Comparison of ENCODE assay signal across 2 cellular contexts in genomic region chr3:138948371-138949001, GRCh38.
A peak's percentile ranks its signal among the peaks of the same experiment; 100 is the strongest.
TF ChIP-seq lines count a peak whose summit lies in the region.

No MANE protein-coding gene starts in this region.

TF ChIP-seq in GM23338, 12 proteins besides CTCF, POLR2A, EP300 and RAD21:
- no peak for TF ChIP-seq REST (IDR thresholded peaks at IDR 0.05; ENCODE audit: unreplicated experiment)
- TF ChIP-seq ZNF331 (CRISPR knock-in tag; IDR thresholded peaks at IDR 0.05; ENCODE audit: low read depth): no peak
- no peak for TF ChIP-seq STAT1 (IDR thresholded peaks at IDR 0.05; ENCODE audit: unreplicated experiment)
- no peak for TF ChIP-seq ZNF114 (CRISPR knock-in tag; IDR thresholded peaks at IDR 0.05)
- TF ChIP-seq, protein P1, sequence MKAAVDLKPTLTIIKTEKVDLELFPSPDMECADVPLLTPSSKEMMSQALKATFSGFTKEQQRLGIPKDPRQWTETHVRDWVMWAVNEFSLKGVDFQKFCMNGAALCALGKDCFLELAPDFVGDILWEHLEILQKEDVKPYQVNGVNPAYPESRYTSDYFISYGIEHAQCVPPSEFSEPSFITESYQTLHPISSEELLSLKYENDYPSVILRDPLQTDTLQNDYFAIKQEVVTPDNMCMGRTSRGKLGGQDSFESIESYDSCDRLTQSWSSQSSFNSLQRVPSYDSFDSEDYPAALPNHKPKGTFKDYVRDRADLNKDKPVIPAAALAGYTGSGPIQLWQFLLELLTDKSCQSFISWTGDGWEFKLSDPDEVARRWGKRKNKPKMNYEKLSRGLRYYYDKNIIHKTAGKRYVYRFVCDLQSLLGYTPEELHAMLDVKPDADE (IDR thresholded peaks at IDR 0.05): no peak
- no peak for TF ChIP-seq EZH2 (IDR thresholded peaks at IDR 0.05; ENCODE audit: low read depth, unreplicated experiment)
- no peak for TF ChIP-seq EZH2phosphoT487 (IDR thresholded peaks at IDR 0.05; ENCODE audit: unreplicated experiment)
- TF ChIP-seq, protein P2, sequence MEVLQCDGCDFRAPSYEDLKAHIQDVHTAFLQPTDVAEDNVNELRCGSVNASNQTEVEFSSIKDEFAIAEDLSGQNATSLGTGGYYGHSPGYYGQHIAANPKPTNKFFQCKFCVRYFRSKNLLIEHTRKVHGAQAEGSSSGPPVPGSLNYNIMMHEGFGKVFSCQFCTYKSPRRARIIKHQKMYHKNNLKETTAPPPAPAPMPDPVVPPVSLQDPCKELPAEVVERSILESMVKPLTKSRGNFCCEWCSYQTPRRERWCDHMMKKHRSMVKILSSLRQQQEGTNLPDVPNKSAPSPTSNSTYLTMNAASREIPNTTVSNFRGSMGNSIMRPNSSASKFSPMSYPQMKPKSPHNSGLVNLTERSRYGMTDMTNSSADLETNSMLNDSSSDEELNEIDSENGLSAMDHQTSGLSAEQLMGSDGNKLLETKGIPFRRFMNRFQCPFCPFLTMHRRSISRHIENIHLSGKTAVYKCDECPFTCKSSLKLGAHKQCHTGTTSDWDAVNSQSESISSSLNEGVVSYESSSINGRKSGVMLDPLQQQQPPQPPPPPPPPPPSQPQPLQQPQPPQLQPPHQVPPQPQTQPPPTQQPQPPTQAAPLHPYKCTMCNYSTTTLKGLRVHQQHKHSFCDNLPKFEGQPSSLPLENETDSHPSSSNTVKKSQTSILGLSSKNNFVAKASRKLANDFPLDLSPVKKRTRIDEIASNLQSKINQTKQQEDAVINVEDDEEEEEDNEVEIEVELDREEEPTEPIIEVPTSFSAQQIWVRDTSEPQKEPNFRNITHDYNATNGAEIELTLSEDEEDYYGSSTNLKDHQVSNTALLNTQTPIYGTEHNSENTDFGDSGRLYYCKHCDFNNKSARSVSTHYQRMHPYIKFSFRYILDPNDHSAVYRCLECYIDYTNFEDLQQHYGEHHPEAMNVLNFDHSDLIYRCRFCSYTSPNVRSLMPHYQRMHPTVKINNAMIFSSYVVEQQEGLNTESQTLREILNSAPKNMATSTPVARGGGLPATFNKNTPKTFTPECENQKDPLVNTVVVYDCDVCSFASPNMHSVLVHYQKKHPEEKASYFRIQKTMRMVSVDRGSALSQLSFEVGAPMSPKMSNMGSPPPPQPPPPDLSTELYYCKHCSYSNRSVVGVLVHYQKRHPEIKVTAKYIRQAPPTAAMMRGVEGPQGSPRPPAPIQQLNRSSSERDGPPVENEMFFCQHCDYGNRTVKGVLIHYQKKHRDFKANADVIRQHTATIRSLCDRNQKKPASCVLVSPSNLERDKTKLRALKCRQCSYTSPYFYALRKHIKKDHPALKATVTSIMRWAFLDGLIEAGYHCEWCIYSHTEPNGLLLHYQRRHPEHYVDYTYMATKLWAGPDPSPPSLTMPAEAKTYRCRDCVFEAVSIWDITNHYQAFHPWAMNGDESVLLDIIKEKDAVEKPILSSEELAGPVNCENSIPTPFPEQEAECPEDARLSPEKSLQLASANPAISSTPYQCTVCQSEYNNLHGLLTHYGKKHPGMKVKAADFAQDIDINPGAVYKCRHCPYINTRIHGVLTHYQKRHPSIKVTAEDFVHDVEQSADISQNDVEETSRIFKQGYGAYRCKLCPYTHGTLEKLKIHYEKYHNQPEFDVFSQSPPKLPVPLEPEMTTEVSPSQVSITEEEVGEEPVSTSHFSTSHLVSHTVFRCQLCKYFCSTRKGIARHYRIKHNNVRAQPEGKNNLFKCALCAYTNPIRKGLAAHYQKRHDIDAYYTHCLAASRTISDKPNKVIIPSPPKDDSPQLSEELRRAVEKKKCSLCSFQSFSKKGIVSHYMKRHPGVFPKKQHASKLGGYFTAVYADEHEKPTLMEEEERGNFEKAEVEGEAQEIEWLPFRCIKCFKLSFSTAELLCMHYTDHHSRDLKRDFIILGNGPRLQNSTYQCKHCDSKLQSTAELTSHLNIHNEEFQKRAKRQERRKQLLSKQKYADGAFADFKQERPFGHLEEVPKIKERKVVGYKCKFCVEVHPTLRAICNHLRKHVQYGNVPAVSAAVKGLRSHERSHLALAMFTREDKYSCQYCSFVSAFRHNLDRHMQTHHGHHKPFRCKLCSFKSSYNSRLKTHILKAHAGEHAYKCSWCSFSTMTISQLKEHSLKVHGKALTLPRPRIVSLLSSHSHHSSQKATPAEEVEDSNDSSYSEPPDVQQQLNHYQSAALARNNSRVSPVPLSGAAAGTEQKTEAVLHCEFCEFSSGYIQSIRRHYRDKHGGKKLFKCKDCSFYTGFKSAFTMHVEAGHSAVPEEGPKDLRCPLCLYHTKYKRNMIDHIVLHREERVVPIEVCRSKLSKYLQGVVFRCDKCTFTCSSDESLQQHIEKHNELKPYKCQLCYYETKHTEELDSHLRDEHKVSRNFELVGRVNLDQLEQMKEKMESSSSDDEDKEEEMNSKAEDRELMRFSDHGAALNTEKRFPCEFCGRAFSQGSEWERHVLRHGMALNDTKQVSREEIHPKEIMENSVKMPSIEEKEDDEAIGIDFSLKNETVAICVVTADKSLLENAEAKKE (CRISPR knock-in tag; IDR thresholded peaks at IDR 0.05): no peak
- no peak for TF ChIP-seq CREB1 (CRISPR knock-in tag; IDR thresholded peaks at IDR 0.05; ENCODE audit: low read depth)
- TF ChIP-seq POLR2AphosphoS5 (IDR thresholded peaks at IDR 0.05; ENCODE audit: low read depth): no peak
- TF ChIP-seq NANOG (IDR thresholded peaks at IDR 0.05; ENCODE audit: borderline replicate concordance): no peak
- no peak for TF ChIP-seq JUNB (IDR thresholded peaks at IDR 0.05; ENCODE audit: unreplicated experiment)

TF ChIP-seq in K562, 482 proteins besides CTCF, POLR2A, EP300 and RAD21:
- TF ChIP-seq MXI1 (IDR thresholded peaks at IDR 0.05; ENCODE audit: low read depth, low read length) (no peak), MEIS2 (IDR thresholded peaks at IDR 0.05; ENCODE audit: partially characterized antibody) (peak; percentile 25), KDM4B (IDR thresholded peaks at IDR 0.05; ENCODE audit: borderline replicate concordance in 2 of 2, low read depth in 1 of 2) (no peak)
- TF ChIP-seq, protein P3, sequence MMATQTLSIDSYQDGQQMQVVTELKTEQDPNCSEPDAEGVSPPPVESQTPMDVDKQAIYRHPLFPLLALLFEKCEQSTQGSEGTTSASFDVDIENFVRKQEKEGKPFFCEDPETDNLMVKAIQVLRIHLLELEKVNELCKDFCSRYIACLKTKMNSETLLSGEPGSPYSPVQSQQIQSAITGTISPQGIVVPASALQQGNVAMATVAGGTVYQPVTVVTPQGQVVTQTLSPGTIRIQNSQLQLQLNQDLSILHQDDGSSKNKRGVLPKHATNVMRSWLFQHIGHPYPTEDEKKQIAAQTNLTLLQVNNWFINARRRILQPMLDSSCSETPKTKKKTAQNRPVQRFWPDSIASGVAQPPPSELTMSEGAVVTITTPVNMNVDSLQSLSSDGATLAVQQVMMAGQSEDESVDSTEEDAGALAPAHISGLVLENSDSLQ (IDR thresholded peaks at IDR 0.05): peak; percentile 54
TF ChIP-seq in K562: peak in this region for 2.
